1 cellular context compared by ENCODE assay signal in genomic region chr20:44328428-44328827, GRCh38.
TF ChIP-seq lines count a peak whose summit lies in the region.

No MANE protein-coding gene starts in this region.

TF ChIP-seq in H1, 55 proteins besides CTCF, POLR2A, EP300 and RAD21:
- TF ChIP-seq EGR1 (IDR thresholded peaks at IDR 0.05; ENCODE audit: borderline replicate concordance, low read depth, low read length) (no peak), FOSL1 (IDR thresholded peaks at IDR 0.05; ENCODE audit: insufficient read depth, low read depth, low read length) (no peak), CBX8 (IDR thresholded peaks at IDR 0.05; ENCODE audit: borderline replicate concordance, low read depth, low read length) (no peak), KDM1A (IDR thresholded peaks at IDR 0.05; ENCODE audit: borderline replicate concordance, low read length) (0 out of 2 replicates have a peak, but pooled peaks have one; percentile 14)
